ENCODE assay signal across 1 cellular context in genomic region chr1:26723013-26723991, GRCh38.
TF ChIP-seq lines count a peak whose summit lies in the region.

No MANE protein-coding gene starts in this region.

TF ChIP-seq in HepG2, 621 proteins besides CTCF, POLR2A, EP300 and RAD21 (continued from another document and continues in another):
- TF ChIP-seq ZXDC (CRISPR knock-in tag; IDR thresholded peaks at IDR 0.05) (no peak), RORA (CRISPR knock-in tag; IDR thresholded peaks at IDR 0.05) (no peak), ZHX2 (IDR thresholded peaks at IDR 0.05; ENCODE audit: low read depth) (0 out of 2 replicates have a peak, but pooled peaks have one; percentile 22), ZHX2 (CRISPR knock-in tag; IDR thresholded peaks at IDR 0.05; ENCODE audit: borderline replicate concordance) (no peak), PRMT3 (CRISPR knock-in tag; IDR thresholded peaks at IDR 0.05; ENCODE audit: borderline replicate concordance, low read depth) (no peak), DNMT3B (CRISPR knock-in tag; conservative IDR thresholded peaks at IDR 0.05) (0 out of 2 replicates have a peak, but pooled peaks have one; percentile 46), SMYD3 (CRISPR knock-in tag; IDR thresholded peaks at IDR 0.05) (no peak), IRX3 (CRISPR knock-in tag; IDR thresholded peaks at IDR 0.05; ENCODE audit: borderline replicate concordance, low read depth) (no peak), SMAD9 (CRISPR knock-in tag; IDR thresholded peaks at IDR 0.05) (no peak), HNF1B (CRISPR knock-in tag; IDR thresholded peaks at IDR 0.05) (peak; percentile 53; the same call in 1 of the 2 replicates), HMG20B (CRISPR knock-in tag; conservative IDR thresholded peaks at IDR 0.05) (no peak), AGO1 (IDR thresholded peaks at IDR 0.05; ENCODE audit: low read depth, low read length, poor library complexity, severe bottlenecking) (no peak), GABPB1 (CRISPR knock-in tag; IDR thresholded peaks at IDR 0.05) (no peak; the same call in none of the 2 replicates), CREBL2 (CRISPR knock-in tag; IDR thresholded peaks at IDR 0.05; ENCODE audit: borderline replicate concordance) (0 out of 2 replicates have a peak, but pooled peaks have one; percentile 36), SNAPC4 (CRISPR knock-in tag; IDR thresholded peaks at IDR 0.05) (no peak), NPAS2 (CRISPR knock-in tag; IDR thresholded peaks at IDR 0.05; ENCODE audit: borderline replicate concordance) (no peak), ZNF567 (CRISPR knock-in tag; IDR thresholded peaks at IDR 0.05; ENCODE audit: borderline replicate concordance) (no peak), ELF1 (CRISPR knock-in tag; IDR thresholded peaks at IDR 0.05) (0 out of 2 replicates have a peak, but pooled peaks have one; percentile 16), ZFYVE20 (CRISPR knock-in tag; IDR thresholded peaks at IDR 0.05; ENCODE audit: borderline replicate concordance, low read depth) (no peak), SOX5 (CRISPR knock-in tag; IDR thresholded peaks at IDR 0.05; ENCODE audit: borderline replicate concordance) (0 out of 2 replicates have a peak, but pooled peaks have one; percentile 30), THAP7 (CRISPR knock-in tag; IDR thresholded peaks at IDR 0.05) (no peak), ZNF318 (CRISPR knock-in tag; IDR thresholded peaks at IDR 0.05) (0 out of 2 replicates have a peak, but pooled peaks have one; percentile 51), SMAD3 (CRISPR knock-in tag; IDR thresholded peaks at IDR 0.05) (no peak), HCFC1 (IDR thresholded peaks at IDR 0.05; ENCODE audit: low read depth, low read length) (no peak), ZKSCAN5 (CRISPR knock-in tag; IDR thresholded peaks at IDR 0.05) (no peak), MTERF4 (CRISPR knock-in tag; IDR thresholded peaks at IDR 0.05) (peak; percentile 34; the same call in 1 of the 2 replicates), RBM39 (IDR thresholded peaks at IDR 0.05; ENCODE audit: low read depth, low read length, poor library complexity, severe bottlenecking) (no peak)
